17 cellular contexts compared by ENCODE assay signal in the genomic region with DNA sequence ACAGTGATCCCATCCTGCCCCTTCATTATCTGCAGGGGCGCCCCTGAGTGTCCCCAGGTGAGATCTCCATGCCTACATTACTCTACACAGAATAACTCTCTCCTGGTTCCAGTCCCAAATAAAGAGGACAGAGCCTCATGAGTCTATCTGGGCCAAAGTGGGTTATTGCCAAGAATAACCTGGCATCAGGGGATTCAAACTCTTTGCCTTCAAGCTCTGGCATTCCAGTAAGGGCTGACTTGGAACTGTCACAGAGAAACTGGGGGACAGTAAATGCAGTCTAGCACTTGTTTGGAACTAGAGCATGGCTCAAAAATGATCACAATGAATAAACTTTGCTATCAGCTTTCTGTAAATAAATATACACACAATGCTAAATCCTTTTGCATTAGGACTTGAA. TPM values are rescaled to one million over a fixed set of nuclear protein-coding genes. Genes with fewer than 3 reads are reported as not detected.
DNase-seq lines count a peak whose midpoint lies in the region; ATAC-seq, FAIRE-seq and TF ChIP-seq lines count a peak whose summit lies in the region.
"Had no signal": no experiment of that assay in that cellular context is flagged by ENCODE, and none has a peak within 500 bp of the region (broad histone marks: within the 10 kb centered on the region; RNA-seq: fewer than 3 reads in every experiment).

No MANE protein-coding gene starts in this region.

- TF ChIP-seq CTCF in IMR-90 (conservative IDR thresholded peaks at IDR 0.05; ENCODE audit: low read depth, low read length), result no peak
- no peak for TF ChIP-seq CTCF in H1 (IDR thresholded peaks at IDR 0.05; ENCODE audit: control extremely low read depth in 1 of 3, insufficient read depth in 1 of 3, low read depth in 1 of 3, low read length in 3 of 3)
- TF ChIP-seq CTCF in psoas muscle (IDR thresholded peaks at IDR 0.05), result no peak
- TF ChIP-seq CTCF in omental fat pad (IDR thresholded peaks at IDR 0.05), result no peak

- H2AFZ ChIP-seq in IMR-90 (replicated peaks; ENCODE audit: low read length, poor library complexity) (no peak overlapping the region), H1 (ENCODE audit: low read length) (no peak overlapping the region)

- no peak for TF ChIP-seq POLR2A in IMR-90 (IDR thresholded peaks at IDR 0.05; ENCODE audit: low read depth, low read length)
- TF ChIP-seq POLR2A in H1 (IDR thresholded peaks at IDR 0.05; ENCODE audit: control extremely low read depth in 1 of 2, low read depth in 2 of 2, low read length in 2 of 2), result no peak

- no peaks in the 10 kb centered on the region for H3K23me2 ChIP-seq in H1 (ENCODE audit: low read depth, low read length)

- no peak overlapping the region for H3K56ac ChIP-seq in IMR-90 (ENCODE audit: extremely low read depth, insufficient read depth, low read length)
- H3K56ac ChIP-seq in H1 (replicated peaks; ENCODE audit: insufficient read length, low read depth, low read length), result no peak overlapping the region

- H2BK120ac ChIP-seq in IMR-90 (ENCODE audit: low read depth, low read length), result no peak overlapping the region
- no peak overlapping the region for H2BK120ac ChIP-seq in H1 (replicated peaks; ENCODE audit: low read depth, low read length)

- H3K4me1 ChIP-seq in IMR-90 (ENCODE audit: control insufficient read depth, insufficient read depth, low read length), result peaks cover 14% of the 10 kb centered on the region
- H3K4me1 ChIP-seq in SJCRH30, result peaks cover 77% of the 10 kb centered on the region
- peaks cover 0 to 15% (median 4%) of the 10 kb centered on the region in 4 experiments; a peak in 4 of 7 replicates for H3K4me1 ChIP-seq in H1 (replicated peaks in 1 of 4; ENCODE audit: control insufficient read depth in 3 of 4, insufficient read depth in 4 of 4, low read length in 3 of 4)
- peaks cover 54% of the 10 kb centered on the region for H3K4me1 ChIP-seq in psoas muscle
- H3K4me1 ChIP-seq: BLaER1, Caco-2 had no signal

- ATAC-seq in IMR-90 (ENCODE audit: low read depth), result no peak
- ATAC-seq in psoas muscle, result no peak
- ATAC-seq in omental fat pad (ENCODE audit: low FRiP score), result no peak

- H3K9ac ChIP-seq in IMR-90 (ENCODE audit: low read depth, low read length), result no peak overlapping the region
- no peak overlapping the region for H3K9ac ChIP-seq in H1 (replicated peaks in 1 of 4; ENCODE audit: extremely low read depth in 1 of 4, low read depth in 3 of 4, low read length in 3 of 4)
- H3K9ac ChIP-seq: BLaER1 had no signal

- CTCF ChIA-PET in IMR-90 (lab: Yijun Ruan, JAX), result no interaction called here
- CTCF ChIA-PET in H1 (lab: Charles Lee; ENCODE audit: partially characterized antibody), result interaction anchor here (0.6 to 1.3 kb wide), 4 partner anchors 12 to 69 kb away, joined by 3 to 4 read pairs (median 4); no protein-coding TSS in a partner anchor

- dilution Hi-C loops in IMR-90 (cut with HindIII; ENCODE audit: low sequenced_read_pairs, unreplicated experiment), result no loop called here

- H3K79me1 ChIP-seq in IMR-90 (ENCODE audit: low read depth in 1 of 2, low read length in 2 of 2) (no peaks in the 10 kb centered on the region), H1 (ENCODE audit: low read depth, low read length) (no peaks in the 10 kb centered on the region)

- no peak overlapping the region for H3K27ac ChIP-seq in IMR-90 (ENCODE audit: insufficient read depth, low read length)
- peak overlapping the region; percentile 96 for H3K27ac ChIP-seq in SJCRH30
- no peak overlapping the region for H3K27ac ChIP-seq in H1 (ENCODE audit: low read depth, low read length)
- H3K27ac ChIP-seq in psoas muscle, result peak overlapping the region; percentile 48
- H3K27ac ChIP-seq: BLaER1 had no signal

- H2BK15ac ChIP-seq in IMR-90 (ENCODE audit: low read depth, low read length), result no peak overlapping the region
- no peak overlapping the region for H2BK15ac ChIP-seq in H1 (ENCODE audit: low read length)

- H2BK5ac ChIP-seq in IMR-90 (ENCODE audit: low read depth, low read length, poor library complexity, severe bottlenecking) (no peak overlapping the region), H1 (ENCODE audit: low read depth, low read length) (no peak overlapping the region)

- no peak for FAIRE-seq in H1 (lab: Jason Lieb, UNC)
- FAIRE-seq: GM12892 had no signal

- no peak overlapping the region for H3K4me3 ChIP-seq in IMR-90 (ENCODE audit: insufficient read depth, low read depth, low read length)
- no peak overlapping the region for H3K4me3 ChIP-seq in SJCRH30
- no peak overlapping the region for H3K4me3 ChIP-seq in H1 (ENCODE audit: extremely low read depth in 1 of 4, insufficient read depth in 2 of 4, low read depth in 3 of 4, low read length in 4 of 4)
- no peak overlapping the region for H3K4me3 ChIP-seq in psoas muscle
- H3K4me3 ChIP-seq: BLaER1, HAP-1 had no signal

- no peak overlapping the region for H2BK12ac ChIP-seq in H1 (ENCODE audit: low read depth, low read length)

- no peak for TF ChIP-seq EP300 in H1 (IDR thresholded peaks at IDR 0.05; ENCODE audit: borderline replicate concordance in 1 of 2, low read depth in 2 of 2, low read length in 2 of 2)

- 0 out of 2 replicates have a peak overlapping the region, but pooled peaks have one; percentile 13 for H2BK20ac ChIP-seq in IMR-90 (ENCODE audit: low read depth, low read length)
- peak overlapping the region; percentile 65; the same call in 1 of the 2 replicates for H2BK20ac ChIP-seq in H1 (ENCODE audit: low read length)

- no TSS peak for BruUV-seq in IMR-90 (replicated peaks; lab: Mats Ljungman, UMichigan)

- H4K8ac ChIP-seq in IMR-90 (ENCODE audit: low read depth in 2 of 2, low read length in 2 of 2), result no peak overlapping the region
- H4K8ac ChIP-seq in H1 (ENCODE audit: extremely low read depth, insufficient read depth, low read length), result no peak overlapping the region

- H3K4ac ChIP-seq in IMR-90 (ENCODE audit: low read depth, low read length) (no peak overlapping the region), H1 (replicated peaks; ENCODE audit: insufficient read length, low read depth, low read length) (no peak overlapping the region)

- POLR2A ChIA-PET in IMR-90 (lab: Charles Lee; ENCODE audit: unreplicated experiment), result no interaction called here
- POLR2A ChIA-PET in H1 (lab: Charles Lee; ENCODE audit: partially characterized antibody), result no interaction called here

- H3K36me3 ChIP-seq in IMR-90 (ENCODE audit: control insufficient read depth, insufficient read depth, low read length) (no peaks in the 10 kb centered on the region), SJCRH30 (no peaks in the 10 kb centered on the region), H1 (ENCODE audit: control insufficient read depth in 2 of 4, insufficient read depth in 4 of 4, low read length in 3 of 4) (no peaks in the 10 kb centered on the region), psoas muscle (ENCODE audit: insufficient read depth in 1 of 2, low read depth in 1 of 2) (no peaks in the 10 kb centered on the region)
- H3K36me3 ChIP-seq: BLaER1, HAP-1 had no signal

- no peaks in the 10 kb centered on the region for H3K79me2 ChIP-seq in H1 (ENCODE audit: control insufficient read depth in 1 of 2, insufficient read depth in 2 of 2, low read length in 2 of 2)

- no peak overlapping the region for H4K5ac ChIP-seq in IMR-90 (ENCODE audit: low read depth, low read length)
- H4K5ac ChIP-seq in H1 (ENCODE audit: insufficient read length, low read depth, low read length), result no peak overlapping the region

- intact Hi-C loops in IMR-90 (cut with micrococcal nuclease), result no loop called here
- intact Hi-C loops in psoas muscle (cut with DNase I), result loop anchor here in 1 of 2 donors (5.0 kb wide), 1 partner anchor 73 kb away; the partner anchor contains the start of gene ACTC1

- no peak overlapping the region for H4K91ac ChIP-seq in IMR-90 (ENCODE audit: insufficient read depth, low read depth, low read length)
- no peak overlapping the region for H4K91ac ChIP-seq in H1 (replicated peaks; ENCODE audit: insufficient read length, low read length)

- H2AK9ac ChIP-seq in IMR-90 (replicated peaks; ENCODE audit: low read depth, low read length, poor library complexity), result no peak overlapping the region

- no CpG with 5 or more reads among the region's 1 CpG for WGBS in IMR-90 (ENCODE audit: extremely low coverage in 2 of 2, insufficient read length in 1 of 2), 2 experiments
- 93% methylated on average over 1 of the region's 1 CpG; no CpG with 5 or more reads in 1 of the 2 experiments for WGBS in H1 (ENCODE audit: extremely low coverage in 1 of 2, insufficient coverage in 1 of 2, insufficient read length in 1 of 2, insufficient replicate concordance in 2 of 2, low coverage in 1 of 2, low lambda C conversion rate in 2 of 2, missing lambda C conversion rate in 1 of 2), 2 experiments
- WGBS in psoas muscle, 3 donors, result 74 to 97% (median 83%) methylated on average over 1 of the region's 1 CpG

- DNase-seq in IMR-90 (no peak), SJCRH30 (no peak), H1 (ENCODE audit: low read depth in 1 of 2, low spot score in 2 of 2) (no peak), psoas muscle (no peak), omental fat pad (ENCODE audit: low spot score) (no peak), NCI-H2196 treated with DMSO at 0.1 percent for 48 hours (lab: John Stamatoyannopoulos, UW; ENCODE audit: unreplicated experiment) (no peak), amniotic stem cell (lab: John Stamatoyannopoulos, UW) (no peak)
- DNase-seq: Caco-2; CD8-positive, alpha-beta memory T cell; DND-41; GDM1; GOT3 had no signal

- H3K18ac ChIP-seq in IMR-90 (ENCODE audit: low read depth, low read length) (no peak overlapping the region), H1 (ENCODE audit: extremely low read depth, low read length) (no peak overlapping the region)

- H3K14ac ChIP-seq in IMR-90 (replicated peaks; ENCODE audit: low read depth, low read length) (no peak overlapping the region), H1 (ENCODE audit: insufficient read length) (no peak overlapping the region)

- H2AK5ac ChIP-seq in IMR-90 (ENCODE audit: low read depth, low read length), result no peak overlapping the region
- H2AK5ac ChIP-seq in H1 (ENCODE audit: low read depth, low read length), result no peak overlapping the region

- no peaks in the 10 kb centered on the region for H3K27me3 ChIP-seq in IMR-90 (ENCODE audit: control insufficient read depth, insufficient read depth, low read length)
- H3K27me3 ChIP-seq in SJCRH30, result no peaks in the 10 kb centered on the region
- H3K27me3 ChIP-seq in H1 (replicated peaks in 1 of 4; ENCODE audit: control insufficient read depth in 3 of 4, extremely low read depth in 1 of 4, insufficient read depth in 3 of 4, low read length in 3 of 4), result no peaks in the 10 kb centered on the region
- H3K27me3 ChIP-seq in psoas muscle (ENCODE audit: insufficient read depth in 3 of 3, low read length in 2 of 3), result no peaks in the 10 kb centered on the region
- H3K27me3 ChIP-seq: BLaER1 had no signal

- H3K9me1 ChIP-seq in IMR-90 (ENCODE audit: insufficient read depth, low read length), result 0 out of 2 replicates have a peak, but pooled peaks cover 2% of the 10 kb centered on the region

- H3K4me2 ChIP-seq in IMR-90 (ENCODE audit: low read depth, low read length) (no peak overlapping the region), H1 (ENCODE audit: insufficient read depth in 1 of 2, low read depth in 2 of 2, low read length in 2 of 2) (no peak overlapping the region)
- H3K4me2 ChIP-seq: BLaER1 had no signal

- H3K9me3 ChIP-seq in IMR-90 (ENCODE audit: control insufficient read depth, insufficient read depth, low read length) (no peaks in the 10 kb centered on the region), SJCRH30 (replicated peaks) (peaks cover 2% of the 10 kb centered on the region; the same call in 1 of the 2 replicates), H1 (ENCODE audit: insufficient read depth in 2 of 2, low read depth in 1 of 2, low read length in 1 of 2) (0 out of 4 replicates have a peak, but pooled peaks cover 0 to 3% of the 10 kb centered on the region in 2 experiments), psoas muscle (no peaks in the 10 kb centered on the region)
- H3K9me3 ChIP-seq: BLaER1, Caco-2, HAP-1 had no signal

- TF ChIP-seq RAD21 in IMR-90 (IDR thresholded peaks at IDR 0.05; ENCODE audit: low read length) (no peak), H1 (IDR thresholded peaks at IDR 0.05 in 1 of 2, conservative IDR thresholded peaks at IDR 0.05 in 1 of 2; ENCODE audit: low read depth in 2 of 2, low read length in 2 of 2) (no peak)

- in situ Hi-C loops in IMR-90 (cut with MboI; ENCODE audit: low sequenced_read_pairs), result no loop called here

- H3K23ac ChIP-seq in IMR-90 (ENCODE audit: low read depth, low read length) (no peak overlapping the region), H1 (ENCODE audit: insufficient read length) (no peak overlapping the region)

- H4K20me1 ChIP-seq in IMR-90 (ENCODE audit: insufficient read depth, low read length) (no peaks in the 10 kb centered on the region), H1 (replicated peaks in 1 of 2; ENCODE audit: control insufficient read depth in 1 of 2, insufficient read depth in 2 of 2, low read length in 2 of 2) (no peaks in the 10 kb centered on the region)
- H4K20me1 ChIP-seq: BLaER1 had no signal

RNA-seq across cellular contexts. Expression of gene GJD2, which starts 30.3 kb away (rescaled TPM):
- total RNA-seq in IMR-90 (2012; rRNA removed) (not detected in 2 replicates), psoas muscle (not detected), omental fat pad (not detected)
- polyA plus RNA-seq in IMR-90 (2012; rRNA removed) (not detected in 2 replicates), H1 (2011; rRNA removed) (0.31 and 0.39 TPM in 2 replicates), psoas muscle (not detected)
- polyA plus RNA-seq in IMR-90 (2012; cell fraction: cytosol; rRNA removed), result not detected in 2 replicates
- polyA plus RNA-seq in IMR-90 (2012; cell fraction: nucleus; rRNA removed; ENCODE audit: low replicate concordance), result 0.02 TPM in 1 of 2 replicates, not detected in the other
- total RNA-seq in SJCRH30 (2014; rRNA removed; shearing (Covaris generic)), result not detected in 2 replicates
- 0.54 and 0.78 TPM in 2 replicates for total RNA-seq in H1 (2021; fragmentation: NEBNext Ultra II Directional; extraction: Animal tissue kit (Norgen Biotek cat#: 25700))
- 0.35 TPM for polyA plus RNA-seq in H1 (2011; cell fraction: cytosol; rRNA removed)
- polyA plus RNA-seq in H1 (2011; cell fraction: nucleus; rRNA removed), result 0.40 TPM
- 0.31 to 0.56 TPM (median 0.40 TPM) in 4 replicates for polyA plus RNA-seq in H1 (2012, experiment 1 of 2)
- 0.25 TPM for polyA plus RNA-seq in H1 (2012, experiment 2 of 2)
- 0.45 TPM for polyA plus RNA-seq in H1 (2013, experiment 1 of 2)
- polyA plus RNA-seq in H1 (2013, experiment 2 of 2), result 0.66 TPM
- 0.80 and 1.2 TPM in 2 replicates for polyA minus RNA-seq in H1 (2011; rRNA and poly(A)+ RNA removed)
- polyA minus RNA-seq in H1 (2011; cell fraction: cytosol; rRNA and poly(A)+ RNA removed), result 0.88 TPM
- polyA minus RNA-seq in H1 (2011; cell fraction: nucleus; rRNA and poly(A)+ RNA removed), result 1.2 TPM
- total RNA-seq: A673; Caco-2; CD8-positive, alpha-beta memory T cell; HT-29 had no signal
- polyA plus RNA-seq: CD8-positive, alpha-beta memory T cell had no signal

Comparison
In these comparisons a context has a peak if more than half of its experiments do, and no peak if none do; other contexts are left out.
1. H3K27ac ChIP-seq: peak in SJCRH30 (single experiment) and psoas muscle (single experiment); none in IMR-90 (single experiment) and H1 (single experiment).